In genomic region chr11:131766637-131767036, GRCh38 we compare ENCODE assay signal across 18 cellular contexts.
DNase-seq lines count a peak whose midpoint lies in the region; ATAC-seq, FAIRE-seq and TF ChIP-seq lines count a peak whose summit lies in the region.
"Had no signal": no experiment of that assay in that cellular context is flagged by ENCODE, and none has a peak within 500 bp of the region (broad histone marks: within the 10 kb centered on the region; RNA-seq: fewer than 3 reads in every experiment).

No MANE protein-coding gene starts in this region.

- CTCF ChIA-PET in WTC11 (lab: Charles Lee): interaction anchor here (1.3 to 2.4 kb wide), 3 partner anchors 72 to 360 kb away, joined by 4 to 9 read pairs (median 4); no protein-coding TSS in a partner anchor

- no peak overlapping the region for H3K4me2 ChIP-seq in astrocyte (ENCODE audit: low read length)
- no peak overlapping the region for H3K4me2 ChIP-seq in osteoblast (ENCODE audit: insufficient read depth, low read length)
- H3K4me2 ChIP-seq: A549 had no signal

- TF ChIP-seq CTCF in astrocyte (IDR thresholded peaks at IDR 0.05; ENCODE audit: insufficient read depth, low read depth, low read length): no peak
- no peak for TF ChIP-seq CTCF in osteoblast (IDR thresholded peaks at IDR 0.05; ENCODE audit: extremely low read depth, low read depth, low read length)
- no peak for TF ChIP-seq CTCF in WTC11 (IDR thresholded peaks at IDR 0.05)

- H3K27ac Mint-ChIP-seq in astrocyte (ENCODE audit: unreplicated experiment): peak overlapping the region; percentile 38
- H3K27ac Mint-ChIP-seq in WTC11: no peak overlapping the region
- H3K27ac Mint-ChIP-seq: CD4-positive, alpha-beta T cell; GM23338 had no signal

- no peak overlapping the region for H3K4me3 Mint-ChIP-seq in astrocyte (ENCODE audit: unreplicated experiment)
- no peak overlapping the region for H3K4me3 Mint-ChIP-seq in WTC11
- H3K4me3 Mint-ChIP-seq: CD4-positive, alpha-beta T cell; GM23338 had no signal

- H3K79me2 ChIP-seq in astrocyte (ENCODE audit: insufficient read depth, low read length) (no peaks in the 10 kb centered on the region), osteoblast (ENCODE audit: insufficient read depth, low read length) (no peaks in the 10 kb centered on the region)

- no peak overlapping the region for H2AFZ ChIP-seq in astrocyte (ENCODE audit: low read depth, low read length)
- H2AFZ ChIP-seq in osteoblast (ENCODE audit: low read length): no peak overlapping the region
- H2AFZ ChIP-seq: GM23338 had no signal

- H3K4me3 ChIP-seq in astrocyte (ENCODE audit: insufficient read depth, low read depth, low read length): no peak overlapping the region
- no peak overlapping the region for H3K4me3 ChIP-seq in osteoblast (ENCODE audit: insufficient read depth, low read length)
- H3K4me3 ChIP-seq: A549, GM23338 had no signal

- POLR2A ChIA-PET in WTC11 (lab: Charles Lee): no interaction called here

- H3K4me1 Mint-ChIP-seq in astrocyte (ENCODE audit: low read depth, unreplicated experiment) (peaks cover 20% of the 10 kb centered on the region), WTC11 (peaks cover 22% of the 10 kb centered on the region)

- no peaks in the 10 kb centered on the region for H3K36me3 ChIP-seq in astrocyte (ENCODE audit: insufficient read depth, low read length)
- H3K36me3 ChIP-seq in osteoblast (ENCODE audit: insufficient read depth, low read length): no peaks in the 10 kb centered on the region

- ATAC-seq in WTC11: no peak
- ATAC-seq: A549, GM23338 had no signal

- no peaks in the 10 kb centered on the region for H3K9me3 ChIP-seq in astrocyte (ENCODE audit: insufficient read depth, low read depth, low read length)
- no peaks in the 10 kb centered on the region for H3K9me3 ChIP-seq in osteoblast (ENCODE audit: low read depth, low read length)
- H3K9me3 ChIP-seq: A549, Caco-2 had no signal

- H3K36me3 Mint-ChIP-seq in astrocyte (ENCODE audit: low read depth, unreplicated experiment) (no peaks in the 10 kb centered on the region), WTC11 (no peaks in the 10 kb centered on the region)

- H3K27ac ChIP-seq in astrocyte (ENCODE audit: low read depth, low read length) (peak overlapping the region; percentile 44), osteoblast (ENCODE audit: low read depth, low read length) (peak overlapping the region; percentile 80)
- H3K27ac ChIP-seq: 22Rv1, A549, C4-2B had no signal

- H3K27me3 Mint-ChIP-seq in astrocyte (ENCODE audit: low read depth, unreplicated experiment): peaks cover 2% of the 10 kb centered on the region
- H3K27me3 Mint-ChIP-seq in WTC11 (ENCODE audit: low read depth): no peaks in the 10 kb centered on the region
- H3K27me3 Mint-ChIP-seq: CD4-positive, alpha-beta T cell had no signal

- H3K9ac ChIP-seq in astrocyte (ENCODE audit: low read length): peak overlapping the region; percentile 3

- H3K4me1 ChIP-seq in astrocyte (ENCODE audit: insufficient read depth, low read length): peaks cover 35% of the 10 kb centered on the region
- H3K4me1 ChIP-seq in osteoblast (ENCODE audit: insufficient read depth, low read length): peaks cover 53% of the 10 kb centered on the region
- H3K4me1 ChIP-seq: A549, Caco-2 had no signal

- DNase-seq in NCI-H82 (lab: John Stamatoyannopoulos, UW) (peak; percentile 11), NCI-H82 treated with DMSO at 0.1 percent for 48 hours (lab: John Stamatoyannopoulos, UW; ENCODE audit: unreplicated experiment) (no peak), astrocyte (ENCODE audit: low read depth) (no peak), osteoblast (ENCODE audit: insufficient read length, low spot score, missing footprints) (no peak), WTC11 (ENCODE audit: low spot score) (no peak)
- DNase-seq in activated CD4-positive, CD25-positive, alpha-beta regulatory T cell treated with anti-CD3 and anti-CD28 coated beads, Interleukin-2, amount 50 U/mL, for 72 hours: no peak
- DNase-seq in stimulated activated CD4-positive, alpha-beta T cell treated with anti-CD3 and anti-CD28 coated beads, Interleukin-4, amount 100 ng/mL, for 1 hour: no peak
- DNase-seq: AML-193; Caco-2; CD4-positive, alpha-beta T cell; GDM1 had no signal

- H3K27me3 ChIP-seq in astrocyte (ENCODE audit: insufficient read depth, low read length) (no peaks in the 10 kb centered on the region), osteoblast (ENCODE audit: insufficient read depth, low read length) (no peaks in the 10 kb centered on the region)

- no peaks in the 10 kb centered on the region for H3K9me3 Mint-ChIP-seq in astrocyte (ENCODE audit: unreplicated experiment)
- no peaks in the 10 kb centered on the region for H3K9me3 Mint-ChIP-seq in WTC11
- H3K9me3 Mint-ChIP-seq: CD4-positive, alpha-beta T cell; GM23338 had no signal

- no peak for FAIRE-seq in astrocyte (lab: Jason Lieb, UNC)
- FAIRE-seq: A549, D721Med, GM12892, H54 had no signal

- H4K20me1 ChIP-seq in astrocyte (ENCODE audit: insufficient read depth, low read length) (no peaks in the 10 kb centered on the region), osteoblast (ENCODE audit: insufficient read depth, low read length) (no peaks in the 10 kb centered on the region)

TF ChIP-seq in WTC11, 78 proteins besides CTCF, POLR2A, EP300 and RAD21:
- TF ChIP-seq CREB1 (CRISPR knock-in tag; IDR thresholded peaks at IDR 0.05) (no peak), STAT6 (CRISPR knock-in tag; conservative IDR thresholded peaks at IDR 0.05; ENCODE audit: low read depth) (no peak), ETV6 (CRISPR knock-in tag; IDR thresholded peaks at IDR 0.05) (no peak), CDX4 (CRISPR knock-in tag; IDR thresholded peaks at IDR 0.05; ENCODE audit: borderline replicate concordance) (no peak)
